ENCODE assay signal across 23 cellular contexts in the genomic region with DNA sequence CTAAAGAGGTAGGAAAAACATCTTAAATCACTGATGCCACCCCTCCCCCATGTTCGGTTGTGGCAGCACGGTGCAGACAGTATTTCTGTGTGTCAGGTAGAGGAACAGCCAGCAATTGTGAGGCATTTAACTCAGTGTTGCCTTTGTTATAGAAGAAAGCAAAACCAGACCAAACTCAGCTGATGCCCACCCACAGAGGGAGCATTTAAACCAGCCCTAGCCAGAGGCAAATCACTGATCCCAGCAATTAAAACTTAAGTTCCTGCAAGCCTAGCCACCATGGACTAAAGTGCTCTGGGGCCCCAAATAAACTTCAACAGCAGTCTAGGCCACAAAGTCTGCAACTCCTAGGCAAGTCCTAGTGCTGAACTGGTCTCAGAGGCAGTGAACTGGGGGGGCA.
DNase-seq lines count a peak whose midpoint lies in the region; ATAC-seq and TF ChIP-seq lines count a peak whose summit lies in the region.
"Had no signal": no experiment of that assay in that cellular context is flagged by ENCODE, and none has a peak within 500 bp of the region (broad histone marks: within the 10 kb centered on the region; RNA-seq: fewer than 3 reads in every experiment).

No MANE protein-coding gene starts in this region.

- H3K9me2 ChIP-seq in hepatocyte (replicated peaks; ENCODE audit: insufficient read depth): no peaks in the 10 kb centered on the region

- H3F3A ChIP-seq in neural progenitor cell (ENCODE audit: low read depth): peaks cover 5% of the 10 kb centered on the region

- no peak overlapping the region for H3K27ac Mint-ChIP-seq in neural progenitor cell
- H3K27ac Mint-ChIP-seq: CD4-positive, CD25-positive, alpha-beta regulatory T cell had no signal

- ATAC-seq in HG03342 (IDR thresholded peaks at IDR 0.05; ENCODE audit: unreplicated experiment): no peak
- ATAC-seq: GM12878 had no signal

- peaks cover 14 to 51% (median 32%) of the 10 kb centered on the region in 10 experiments; a peak in 19 of 20 replicates for H3K4me1 ChIP-seq in BLaER1 treated with 17β-estradiol and CSF1 and Interleukin-3, amounts not matched to agents 10 nM and 100 nM
- no peaks in the 10 kb centered on the region for H3K4me1 ChIP-seq in NT2/D1 (ENCODE audit: insufficient read depth, insufficient read length)
- H3K4me1 ChIP-seq in neural progenitor cell: peaks cover 13% of the 10 kb centered on the region
- no peaks in the 10 kb centered on the region for H3K4me1 ChIP-seq in hepatocyte (ENCODE audit: insufficient read depth)
- H3K4me1 ChIP-seq: SJSA1 had no signal

- no peaks in the 10 kb centered on the region for H3K27me3 Mint-ChIP-seq in neural progenitor cell (ENCODE audit: insufficient read depth, low read depth)
- H3K27me3 Mint-ChIP-seq: CD4-positive, CD25-positive, alpha-beta regulatory T cell had no signal

- H3K36me3 Mint-ChIP-seq in neural progenitor cell: no peaks in the 10 kb centered on the region
- H3K36me3 Mint-ChIP-seq: CD4-positive, CD25-positive, alpha-beta regulatory T cell had no signal

- TF ChIP-seq CTCF in neural progenitor cell (IDR thresholded peaks at IDR 0.05) (no peak), hepatocyte (IDR thresholded peaks at IDR 0.05; ENCODE audit: poor library complexity) (no peak)

- no peaks in the 10 kb centered on the region for H3K79me2 ChIP-seq in neural progenitor cell (ENCODE audit: low read depth)
- no peaks in the 10 kb centered on the region for H3K79me2 ChIP-seq in hepatocyte

- H3K9me3 Mint-ChIP-seq in neural progenitor cell: no peaks in the 10 kb centered on the region

- no peaks in the 10 kb centered on the region for H4K20me1 ChIP-seq in BLaER1 treated with 17β-estradiol and CSF1 and Interleukin-3, amounts not matched to agents 10 nM and 100 nM
- H4K20me1 ChIP-seq in neural progenitor cell (ENCODE audit: low read depth) (no peaks in the 10 kb centered on the region), hepatocyte (ENCODE audit: insufficient read depth, poor library complexity, severe bottlenecking) (no peaks in the 10 kb centered on the region)

- DNase-seq in NT2/D1 (ENCODE audit: low read depth, low spot score): peak; percentile 39
- peak; percentile 27 for DNase-seq in epidermal melanocyte (ENCODE audit: insufficient read length, low spot score)
- peak; percentile 32 for DNase-seq in neural progenitor cell (ENCODE audit: low spot score)
- no peak for DNase-seq in MV-4-11 (lab: John Stamatoyannopoulos, UW)
- DNase-seq in SW480 (ENCODE audit: low spot score): no peak
- no peak for DNase-seq in hepatocyte (ENCODE audit: low spot score)
- DNase-seq: CD4-positive, CD25-positive, alpha-beta regulatory T cell; COR-L47; DMS 273 treated with DMSO at 0.1 percent for 48 hours; DMS79 treated with DMSO at 0.1 percent for 48 hours; GOT3; KBM-7; MM.1S; NCI-H1092; NCI-H1436 treated with DMSO at 0.1 percent for 48 hours; NCI-H1930; NCI-H2227 treated with DMSO at 0.1 percent for 48 hours; NCI-H510A; NCI-H774 had no signal

- H3K4me3 Mint-ChIP-seq in neural progenitor cell: no peak overlapping the region
- H3K4me3 Mint-ChIP-seq: CD4-positive, CD25-positive, alpha-beta regulatory T cell had no signal

- peak overlapping the region in 7 of 11 experiments; percentile 7 to 48 (median 28); a peak in 12 of 22 replicates for H3K4me2 ChIP-seq in BLaER1 treated with 17β-estradiol and CSF1 and Interleukin-3, amounts not matched to agents 10 nM and 100 nM
- peak overlapping the region; percentile 59 for H3K4me2 ChIP-seq in neural progenitor cell
- H3K4me2 ChIP-seq in hepatocyte: no peak overlapping the region

- H3K27ac ChIP-seq in BLaER1 treated with 17β-estradiol and CSF1 and Interleukin-3, amounts not matched to agents 10 nM and 100 nM: peak overlapping the region in 3 of 11 experiments; percentile 1 to 32 (median 11); a peak in 3 of 22 replicates
- H3K27ac ChIP-seq in neural progenitor cell (no peak overlapping the region), hepatocyte (no peak overlapping the region)
- H3K27ac ChIP-seq: SJSA1 had no signal

- H3K4me3 ChIP-seq in BLaER1 treated with 17β-estradiol and CSF1 and Interleukin-3, amounts not matched to agents 10 nM and 100 nM: peak overlapping the region in 2 of 10 experiments; percentile 32 to 38; a peak in 2 of 20 replicates
- H3K4me3 ChIP-seq in NT2/D1 (ENCODE audit: insufficient read length, low read depth) (no peak overlapping the region), neural progenitor cell (no peak overlapping the region), hepatocyte (no peak overlapping the region)
- H3K4me3 ChIP-seq: GM12878, SJSA1 had no signal

- peaks cover 42 to 83% (median 79%) of the 10 kb centered on the region in 11 experiments for H3K9me3 ChIP-seq in BLaER1 treated with 17β-estradiol and CSF1 and Interleukin-3, amounts not matched to agents 10 nM and 100 nM (replicated peaks in 1 of 11)
- peaks cover 8% of the 10 kb centered on the region; the same call in 1 of the 2 replicates for H3K9me3 ChIP-seq in NT2/D1 (ENCODE audit: insufficient read depth, low read length)
- no peaks in the 10 kb centered on the region for H3K9me3 ChIP-seq in neural progenitor cell (ENCODE audit: low read depth)
- H3K9me3 ChIP-seq in hepatocyte (ENCODE audit: low read depth): no peaks in the 10 kb centered on the region
- H3K9me3 ChIP-seq: SJSA1 had no signal

- 60% methylated on average over 2 of the region's 2 CpGs for WGBS in hepatocyte (ENCODE audit: low lambda C conversion rate, missing lambda C conversion rate)

- no peaks in the 10 kb centered on the region for H3K27me3 ChIP-seq in BLaER1 treated with 17β-estradiol and CSF1 and Interleukin-3, amounts not matched to agents 10 nM and 100 nM
- H3K27me3 ChIP-seq in NT2/D1 (ENCODE audit: insufficient read depth, insufficient read length) (no peaks in the 10 kb centered on the region), neural progenitor cell (no peaks in the 10 kb centered on the region), hepatocyte (no peaks in the 10 kb centered on the region)
- H3K27me3 ChIP-seq: SJSA1 had no signal

- H3K4me1 Mint-ChIP-seq in neural progenitor cell: peaks cover 9% of the 10 kb centered on the region
- H3K4me1 Mint-ChIP-seq: CD4-positive, CD25-positive, alpha-beta regulatory T cell had no signal

- peaks cover 0 to 68% (median 28%) of the 10 kb centered on the region in 11 experiments; a peak in 11 of 22 replicates for H3K36me3 ChIP-seq in BLaER1 treated with 17β-estradiol and CSF1 and Interleukin-3, amounts not matched to agents 10 nM and 100 nM
- H3K36me3 ChIP-seq in NT2/D1 (ENCODE audit: insufficient read depth, insufficient read length, low read length) (no peaks in the 10 kb centered on the region), neural progenitor cell (no peaks in the 10 kb centered on the region), hepatocyte (replicated peaks; ENCODE audit: insufficient read depth, low read depth) (no peaks in the 10 kb centered on the region)
- H3K36me3 ChIP-seq: SJSA1 had no signal

- H2AFZ ChIP-seq in neural progenitor cell (replicated peaks) (peak overlapping the region; percentile 61), hepatocyte (no peak overlapping the region)

- H3K9ac ChIP-seq in BLaER1 treated with 17β-estradiol and CSF1 and Interleukin-3, amounts not matched to agents 10 nM and 100 nM: no peak overlapping the region
- H3K9ac ChIP-seq in NT2/D1 (ENCODE audit: insufficient read length, low read depth): no peak overlapping the region
- no peak overlapping the region for H3K9ac ChIP-seq in neural progenitor cell

Comparison
In these comparisons a context has a peak if more than half of its experiments do, and no peak if none do; other contexts are left out.
1. DNase-seq: peak in NT2/D1 (single experiment), epidermal melanocyte (single experiment) and neural progenitor cell (single experiment); none in MV-4-11 (single experiment), SW480 (single experiment) and hepatocyte (single experiment).